In the genomic region with DNA sequence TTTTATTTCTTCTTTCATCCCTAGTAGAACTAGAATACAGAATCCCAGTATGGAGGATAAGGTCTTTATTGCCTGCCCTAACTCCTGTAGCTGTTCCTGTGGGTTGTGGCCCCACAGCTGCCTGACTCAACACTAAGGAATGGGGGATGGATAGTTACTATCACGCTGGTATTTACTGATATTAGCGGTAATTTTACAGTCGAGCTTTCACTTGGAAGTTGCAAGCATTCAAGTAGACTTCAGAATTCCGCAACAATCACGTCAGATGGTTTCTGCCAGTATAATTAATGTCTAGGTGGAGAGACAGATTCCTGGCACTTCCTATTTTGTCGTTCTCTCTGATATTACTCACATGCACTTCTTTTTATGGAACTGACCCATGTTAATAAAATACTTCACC, we compare ENCODE assay signal across 14 cellular contexts.
DNase-seq lines count a peak whose midpoint lies in the region; ATAC-seq and TF ChIP-seq lines count a peak whose summit lies in the region.
"Had no signal": no experiment of that assay in that cellular context is flagged by ENCODE, and none has a peak within 500 bp of the region (broad histone marks: within the 10 kb centered on the region; RNA-seq: fewer than 3 reads in every experiment).

No MANE protein-coding gene starts in this region.

- H2BK120ac ChIP-seq in neuronal stem cell (ENCODE audit: low read depth, low read length) = no peak overlapping the region

- TF ChIP-seq POLR2A in erythroblast (IDR thresholded peaks at IDR 0.05; ENCODE audit: low read length) = no peak

- H3K9me3 ChIP-seq in neuronal stem cell (replicated peaks in 1 of 2; ENCODE audit: control insufficient read depth in 2 of 2, insufficient read depth in 1 of 2, low read depth in 1 of 2, low read length in 2 of 2) = no peaks in the 10 kb centered on the region
- H3K9me3 ChIP-seq: MG63 had no signal

- H3K36me3 Mint-ChIP-seq in stimulated activated naive B cell treated with anti-CD40 and anti-IgM and Interleukin-4, amounts not matched to agents 10 μg/mL and 1 μg/mL and 100 μg/mL, for 72 hours = no peaks in the 10 kb centered on the region
- H3K36me3 Mint-ChIP-seq: activated CD8-positive, alpha-beta memory T cell treated with anti-CD3 and anti-CD28 coated beads, Interleukin-2, amount 10 ng/mL, durations not matched to agents 7 days and 5 days; CD4-positive, alpha-beta memory T cell had no signal

- no peak overlapping the region for H3K4me2 ChIP-seq in neuronal stem cell (ENCODE audit: insufficient read depth, low read length, poor library complexity, severe bottlenecking)

- H2AFZ ChIP-seq in neuronal stem cell (ENCODE audit: low read length) = peak overlapping the region; percentile 68

- no peaks in the 10 kb centered on the region for H3K4me1 Mint-ChIP-seq in stimulated activated naive B cell treated with anti-CD40 and anti-IgM and Interleukin-4, amounts not matched to agents 10 μg/mL and 1 μg/mL and 100 μg/mL, for 72 hours
- H3K4me1 Mint-ChIP-seq: activated CD8-positive, alpha-beta memory T cell treated with anti-CD3 and anti-CD28 coated beads, Interleukin-2, amount 10 ng/mL, durations not matched to agents 7 days and 5 days; CD4-positive, alpha-beta memory T cell had no signal

- no peak overlapping the region for H3K27ac Mint-ChIP-seq in stimulated activated naive B cell treated with anti-CD40 and anti-IgM and Interleukin-4, amounts not matched to agents 10 μg/mL and 1 μg/mL and 100 μg/mL, for 72 hours
- H3K27ac Mint-ChIP-seq: activated CD8-positive, alpha-beta memory T cell treated with anti-CD3 and anti-CD28 coated beads, Interleukin-2, amount 10 ng/mL, durations not matched to agents 7 days and 5 days; CD4-positive, alpha-beta memory T cell had no signal

- DNase-seq in ELR (ENCODE audit: low read depth) (peak; percentile 55), M059J (ENCODE audit: low read depth) (peak; percentile 81), choroid plexus epithelial cell (ENCODE audit: low read depth) (peak; percentile 3), neuronal stem cell (ENCODE audit: low spot score) (no peak), NCI-H1092 (lab: John Stamatoyannopoulos, UW) (no peak), erythroblast (lab: John Stamatoyannopoulos, UW) (no peak)
- no peak for DNase-seq in stimulated activated naive B cell treated with anti-CD40 and anti-IgM and Interleukin-4, amounts not matched to agents 10 μg/mL and 1 μg/mL and 100 μg/mL, for 72 hours
- DNase-seq: activated CD8-positive, alpha-beta memory T cell treated with anti-CD3 and anti-CD28 coated beads, Interleukin-2, amount 10 ng/mL, durations not matched to agents 7 days and 5 days; CD4-positive, alpha-beta memory T cell; DMS79; MG63 had no signal

- H3K27ac ChIP-seq in neuronal stem cell (replicated peaks; ENCODE audit: low read length) = no peak overlapping the region
- H3K27ac ChIP-seq: cardiac muscle cell had no signal

- no peak for ATAC-seq in stimulated activated naive B cell treated with anti-CD40 and anti-IgM and Interleukin-4, amounts not matched to agents 10 μg/mL and 1 μg/mL and 100 μg/mL, for 72 hours (replicated peaks)
- ATAC-seq in GM21825 (IDR thresholded peaks at IDR 0.05; ENCODE audit: unreplicated experiment) = no peak
- ATAC-seq: activated CD8-positive, alpha-beta memory T cell treated with anti-CD3 and anti-CD28 coated beads, Interleukin-2, amount 10 ng/mL, durations not matched to agents 7 days and 5 days; esophagus mucosa had no signal

- H3K79me1 ChIP-seq in neuronal stem cell (ENCODE audit: low read depth, low read length) = no peaks in the 10 kb centered on the region

- H3K36me3 ChIP-seq in neuronal stem cell (replicated peaks in 1 of 2; ENCODE audit: control insufficient read depth in 2 of 2, insufficient read depth in 2 of 2, low read length in 2 of 2) = no peaks in the 10 kb centered on the region
- H3K36me3 ChIP-seq: cardiac muscle cell, MG63 had no signal

- H2BK12ac ChIP-seq in neuronal stem cell (ENCODE audit: low read length) = no peak overlapping the region

- no peak overlapping the region for H3K4me3 Mint-ChIP-seq in stimulated activated naive B cell treated with anti-CD40 and anti-IgM and Interleukin-4, amounts not matched to agents 10 μg/mL and 1 μg/mL and 100 μg/mL, for 72 hours
- H3K4me3 Mint-ChIP-seq: activated CD8-positive, alpha-beta memory T cell treated with anti-CD3 and anti-CD28 coated beads, Interleukin-2, amount 10 ng/mL, durations not matched to agents 7 days and 5 days; CD4-positive, alpha-beta memory T cell had no signal

- H4K91ac ChIP-seq in neuronal stem cell (ENCODE audit: low read depth, low read length, poor library complexity) = no peak overlapping the region

- no peak overlapping the region for H4K8ac ChIP-seq in neuronal stem cell (ENCODE audit: low read depth, low read length)

- no peaks in the 10 kb centered on the region for H3K27me3 Mint-ChIP-seq in stimulated activated naive B cell treated with anti-CD40 and anti-IgM and Interleukin-4, amounts not matched to agents 10 μg/mL and 1 μg/mL and 100 μg/mL, for 72 hours
- H3K27me3 Mint-ChIP-seq: activated CD8-positive, alpha-beta memory T cell treated with anti-CD3 and anti-CD28 coated beads, Interleukin-2, amount 10 ng/mL, durations not matched to agents 7 days and 5 days; CD4-positive, alpha-beta memory T cell had no signal

- H2BK5ac ChIP-seq in neuronal stem cell (ENCODE audit: low read length) = no peak overlapping the region

- WGBS in neuronal stem cell (ENCODE audit: extremely low coverage in 2 of 2, insufficient read length in 2 of 2, insufficient replicate concordance in 1 of 2), 2 donors = no CpG with 5 or more reads among the region's 6 CpGs

- no peak overlapping the region for H3K14ac ChIP-seq in neuronal stem cell (ENCODE audit: low read length)

- H3K9me3 Mint-ChIP-seq in stimulated activated naive B cell treated with anti-CD40 and anti-IgM and Interleukin-4, amounts not matched to agents 10 μg/mL and 1 μg/mL and 100 μg/mL, for 72 hours = peaks cover 0 to 3% of the 10 kb centered on the region in 2 donors

- H3K9ac ChIP-seq in neuronal stem cell (ENCODE audit: low read depth, low read length, poor library complexity) = no peak overlapping the region

- H3K4ac ChIP-seq in neuronal stem cell (ENCODE audit: low read length) = no peak overlapping the region

- no peak overlapping the region for H2BK15ac ChIP-seq in neuronal stem cell (ENCODE audit: low read length)

- H3K27me3 ChIP-seq in neuronal stem cell (ENCODE audit: control insufficient read depth in 3 of 3, insufficient read depth in 3 of 3, low read depth in 1 of 3, low read length in 3 of 3) = no peaks in the 10 kb centered on the region
- H3K27me3 ChIP-seq: cardiac muscle cell, MG63 had no signal

- H3K4me1 ChIP-seq in neuronal stem cell (ENCODE audit: control insufficient read depth in 2 of 2, insufficient read depth in 1 of 2, low read depth in 1 of 2, low read length in 2 of 2) = no peaks in the 10 kb centered on the region

- H3K18ac ChIP-seq in neuronal stem cell (ENCODE audit: low read length) = no peak overlapping the region

- H3K4me3 ChIP-seq in choroid plexus epithelial cell (ENCODE audit: low read depth, low read length) (no peak overlapping the region), neuronal stem cell (ENCODE audit: low read length in 2 of 2) (no peak overlapping the region)
- H3K4me3 ChIP-seq: cardiac muscle cell, MG63 had no signal

- no peak overlapping the region for H3K23ac ChIP-seq in neuronal stem cell (ENCODE audit: low read depth, low read length, poor library complexity)

- TF ChIP-seq CTCF in choroid plexus epithelial cell (conservative IDR thresholded peaks at IDR 0.05; ENCODE audit: low read depth, low read length) = no peak

- H2AK5ac ChIP-seq in neuronal stem cell (ENCODE audit: low read depth, low read length) = no peak overlapping the region

Comparison
In these comparisons a context has a peak if more than half of its experiments do, and no peak if none do; other contexts are left out.
1. DNase-seq: peak in ELR (single experiment), M059J (single experiment) and choroid plexus epithelial cell (single experiment); none in neuronal stem cell (single experiment), NCI-H1092 (single experiment), erythroblast (0 of 2) and stimulated activated naive B cell treated with anti-CD40 and anti-IgM and Interleukin-4, amounts not matched to agents 10 μg/mL and 1 μg/mL and 100 μg/mL, for 72 hours (single experiment).